32 cellular contexts compared by ENCODE assay signal in the genomic region with DNA sequence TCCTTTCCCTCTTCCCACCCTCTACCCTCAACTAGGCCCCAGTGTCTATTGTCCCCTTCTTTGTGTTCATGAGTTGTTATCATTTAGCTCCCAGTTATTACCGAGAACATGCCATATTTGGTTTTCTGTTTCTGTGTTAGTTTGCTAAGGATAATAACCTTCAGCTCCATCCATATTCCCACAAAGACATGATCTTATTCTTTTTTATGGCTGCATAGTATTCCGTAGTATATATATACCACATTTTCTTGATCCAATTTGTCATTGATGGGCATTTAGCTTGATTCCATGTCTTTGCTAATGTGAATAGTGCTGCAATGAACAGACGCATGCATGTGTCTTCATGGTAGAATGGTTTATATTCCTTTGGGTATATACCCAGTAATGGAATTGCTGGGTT. TPM values are rescaled to one million over a fixed set of nuclear protein-coding genes. Genes with fewer than 3 reads are reported as not detected.
DNase-seq lines count a peak whose midpoint lies in the region; ATAC-seq, FAIRE-seq and TF ChIP-seq lines count a peak whose summit lies in the region.
"Had no signal": no experiment of that assay in that cellular context is flagged by ENCODE, and none has a peak within 500 bp of the region (broad histone marks: within the 10 kb centered on the region; RNA-seq: fewer than 3 reads in every experiment).

No MANE protein-coding gene starts in this region.

- no peaks in the 10 kb centered on the region for H3K27me3 ChIP-seq in SK-N-SH (ENCODE audit: insufficient read depth)
- H3K27me3 ChIP-seq in K562 (ENCODE audit: control insufficient read depth in 2 of 2, insufficient read depth in 2 of 2, low read length in 2 of 2), result peaks cover under 1 to 13% of the 10 kb centered on the region in 2 experiments; a peak in 3 of 5 replicates
- H3K27me3 ChIP-seq: BE2C; BLaER1; BLaER1 treated with 17β-estradiol and CSF1 and Interleukin-3, amounts not matched to agents 10 nM and 100 nM had no signal

- no peak for TF ChIP-seq EP300 in SK-N-SH (IDR thresholded peaks at IDR 0.05; ENCODE audit: borderline replicate concordance in 1 of 2, low read depth in 1 of 2, low read length in 1 of 2)
- no peak for TF ChIP-seq EP300 in K562 (IDR thresholded peaks at IDR 0.05; ENCODE audit: low read length)

- H3K4me3 ChIP-seq in SK-N-SH (ENCODE audit: low read depth in 2 of 2, low read length in 1 of 2) (no peak overlapping the region), HEK293 (ENCODE audit: low read depth, low read length) (no peak overlapping the region), K562 (no peak overlapping the region)
- H3K4me3 ChIP-seq: A549; BLaER1; BLaER1 treated with 17β-estradiol and CSF1 and Interleukin-3, amounts not matched to agents 10 nM and 100 nM had no signal

- H3K4me2 ChIP-seq in SK-N-SH (no peak overlapping the region), K562 (ENCODE audit: insufficient read depth, low read length) (no peak overlapping the region)
- H3K4me2 ChIP-seq: A549; BLaER1; BLaER1 treated with 17β-estradiol and CSF1 and Interleukin-3, amounts not matched to agents 10 nM and 100 nM had no signal

- intact Hi-C loops in K562 (cut with micrococcal nuclease), result no loop called here

- H3K9ac ChIP-seq in SK-N-SH (no peak overlapping the region), K562 (ENCODE audit: insufficient read depth in 1 of 2, low read depth in 2 of 2, low read length in 2 of 2) (no peak overlapping the region)
- H3K9ac ChIP-seq: BLaER1; BLaER1 treated with 17β-estradiol and CSF1 and Interleukin-3, amounts not matched to agents 10 nM and 100 nM had no signal

- H3K9me1 ChIP-seq in K562 (ENCODE audit: control insufficient read depth, insufficient read depth, low read length), result no peaks in the 10 kb centered on the region

- DNase-seq in SK-N-SH, result no peak
- DNase-seq in K562 (ENCODE audit: extremely low read depth in 1 of 4, low spot score in 3 of 4), result no peak
- no peak for DNase-seq in D721Med (ENCODE audit: insufficient read length, low spot score)
- DNase-seq: 8988T; ACHN; AML-193; BE2C; C1 segment of cervical spinal cord; Caco-2; Calu3; CD4-positive, alpha-beta memory T cell; CD4-positive, alpha-beta T cell; CD4-positive, CD25-positive, alpha-beta regulatory T cell; CD8-positive, alpha-beta memory T cell; CD8-positive, alpha-beta T cell; COR-L47; DMS 273 treated with DMSO at 0.1 percent for 48 hours; DMS153; DMS53; DMS79; DMS79 treated with DMSO at 0.1 percent for 48 hours; DND-41; EL had no signal

- TF ChIP-seq RAD21 in SK-N-SH (IDR thresholded peaks at IDR 0.05; ENCODE audit: low read length) (no peak), K562 (CRISPR knock-in tag; conservative IDR thresholded peaks at IDR 0.05 in 1 of 2, IDR thresholded peaks at IDR 0.05 in 1 of 2) (no peak)

- 91% methylated on average over 3 of the region's 3 CpGs for WGBS in SK-N-SH (ENCODE audit: low lambda C conversion rate)
- WGBS in K562 (ENCODE audit: insufficient coverage, low coverage, missing lambda C conversion rate), result 24% methylated on average over 3 of the region's 3 CpGs

- H2AFZ ChIP-seq in SK-N-SH (ENCODE audit: low read depth) (no peak overlapping the region), K562 (ENCODE audit: low read depth, low read length) (no peak overlapping the region)

- no TSS peak for BruUV-seq in K562 (replicated peaks; lab: Mats Ljungman, UMichigan)

- TF ChIP-seq POLR2A in K562 (conservative IDR thresholded peaks at IDR 0.05), result no peak

- FAIRE-seq in K562 (lab: Jason Lieb, UNC), result no peak
- no peak for FAIRE-seq in D721Med (lab: Jason Lieb, UNC)
- FAIRE-seq: A204.1, A549 had no signal

- H3K9me3 ChIP-seq in SK-N-SH (no peaks in the 10 kb centered on the region), HEK293 (ENCODE audit: control insufficient read depth, insufficient read depth, low read depth, low read length) (no peaks in the 10 kb centered on the region), K562 (replicated peaks; ENCODE audit: control insufficient read depth, insufficient read depth, low read depth, low read length) (no peaks in the 10 kb centered on the region)
- H3K9me3 ChIP-seq: A549, BE2C, BLaER1 had no signal

- no peaks in the 10 kb centered on the region for H3K9me2 ChIP-seq in SK-N-SH

- H4K20me1 ChIP-seq in SK-N-SH (ENCODE audit: insufficient read depth) (no peaks in the 10 kb centered on the region), K562 (replicated peaks; ENCODE audit: control insufficient read depth, insufficient read depth, low read length) (no peaks in the 10 kb centered on the region)
- H4K20me1 ChIP-seq: BLaER1; BLaER1 treated with 17β-estradiol and CSF1 and Interleukin-3, amounts not matched to agents 10 nM and 100 nM had no signal

- H3K4me1 ChIP-seq in SK-N-SH (ENCODE audit: control insufficient read depth in 1 of 2, insufficient read depth in 2 of 2, low read depth in 1 of 2, low read length in 1 of 2) (peaks cover 9% of the 10 kb centered on the region in 2 experiments; a peak in 3 of 4 replicates), HEK293 (ENCODE audit: control insufficient read depth, insufficient read depth, low read length) (no peaks in the 10 kb centered on the region), K562 (replicated peaks in 1 of 2; ENCODE audit: control insufficient read depth in 2 of 2, insufficient read depth in 2 of 2, low read length in 2 of 2) (peaks cover 0 to 5% of the 10 kb centered on the region in 2 experiments; a peak in 1 of 5 replicates)
- H3K4me1 ChIP-seq: A549; BE2C; BLaER1; BLaER1 treated with 17β-estradiol and CSF1 and Interleukin-3, amounts not matched to agents 10 nM and 100 nM; Caco-2 had no signal

- CTCF ChIA-PET in SK-N-SH (lab: Yijun Ruan, JAX) (no interaction called here), HEK293 (lab: Yijun Ruan, JAX) (interaction anchor here (0.6 kb wide), 2 partner anchors 35 to 358 kb away, joined by 3 to 4 read pairs; no protein-coding TSS in a partner anchor), K562 (lab: Yijun Ruan, JAX; ENCODE audit: low intra/inter-chr PET ratio) (no interaction called here)

- peaks cover 12% of the 10 kb centered on the region for H3F3A ChIP-seq in SK-N-SH (replicated peaks; ENCODE audit: insufficient read depth)

- H3K27ac ChIP-seq in SK-N-SH (ENCODE audit: low read depth in 2 of 2, low read length in 1 of 2) (no peak overlapping the region), HEK293 (ENCODE audit: extremely low read depth, low read depth, low read length) (no peak overlapping the region), K562 (ENCODE audit: extremely low read depth, low read depth, low read length) (no peak overlapping the region)
- H3K27ac ChIP-seq: 22Rv1; A549; BLaER1; BLaER1 treated with 17β-estradiol and CSF1 and Interleukin-3, amounts not matched to agents 10 nM and 100 nM; C4-2B had no signal

- H3K36me3 ChIP-seq in SK-N-SH (replicated peaks in 1 of 2; ENCODE audit: control insufficient read depth in 1 of 2, insufficient read depth in 2 of 2, low read length in 1 of 2), result no peaks in the 10 kb centered on the region
- H3K36me3 ChIP-seq in HEK293 (ENCODE audit: control insufficient read depth in 2 of 2, insufficient read depth in 1 of 2, low read length in 2 of 2), result no peaks in the 10 kb centered on the region
- no peaks in the 10 kb centered on the region for H3K36me3 ChIP-seq in K562 (ENCODE audit: control insufficient read depth, insufficient read depth, low read length)
- H3K36me3 ChIP-seq: BE2C; BLaER1; BLaER1 treated with 17β-estradiol and CSF1 and Interleukin-3, amounts not matched to agents 10 nM and 100 nM had no signal

- in situ Hi-C loops in K562 (cut with MboI), result no loop called here

- H3K79me2 ChIP-seq in SK-N-SH (ENCODE audit: insufficient read depth) (no peaks in the 10 kb centered on the region), K562 (ENCODE audit: control insufficient read depth, insufficient read depth, low read length) (no peaks in the 10 kb centered on the region)

- POLR2A ChIA-PET in SK-N-SH (lab: Yijun Ruan, JAX) (no interaction called here), HEK293 (lab: Yijun Ruan, JAX) (no interaction called here), K562 (lab: Yijun Ruan, JAX) (no interaction called here)

- no peak for TF ChIP-seq CTCF in SK-N-SH (IDR thresholded peaks at IDR 0.05)
- TF ChIP-seq CTCF in HEK293 (tag by site-specific recombination; IDR thresholded peaks at IDR 0.05), result no peak
- no peak for TF ChIP-seq CTCF in K562 (IDR thresholded peaks at IDR 0.05 in 2 of 3, conservative IDR thresholded peaks at IDR 0.05 in 1 of 3; ENCODE audit: insufficient read depth in 2 of 3, low read depth in 1 of 3, low read length in 3 of 3)
- TF ChIP-seq CTCF in D721Med (IDR thresholded peaks at IDR 0.05; ENCODE audit: insufficient read depth, missing control alignments), result no peak

- no peak for ATAC-seq in SK-N-SH treated with all-trans-retinoic acid at 6 μM for 48 hours
- no peak for ATAC-seq in K562
- ATAC-seq in HG02840 (IDR thresholded peaks at IDR 0.05; ENCODE audit: low FRiP score, unreplicated experiment), result no peak
- ATAC-seq: A549; CD8-positive, alpha-beta T cell had no signal

RNA-seq across cellular contexts. Expression of a gene that starts 17.8 kb away (rescaled TPM):
- polyA plus RNA-seq in SK-N-SH (2012; rRNA removed) (7.8 and 8.4 TPM in 2 replicates), K562 (2011; rRNA removed) (13.6 and 15.1 TPM in 2 replicates), K562 (2014; fragmentation: Illumina TruSeq; extraction: Trizol) (8.8 and 8.9 TPM in 2 replicates), K562 (2014; fragmentation: Nextera tagmentation; extraction: Ambion mirVana) (1 to 10 TPM; 2.9 to 4.3 TPM), K562 (2014; rRNA removed) (14.7 and 19.5 TPM in 2 replicates)
- polyA plus RNA-seq in SK-N-SH (2012; cell fraction: cytosol; rRNA removed), result 6.1 and 6.3 TPM in 2 replicates
- polyA plus RNA-seq in SK-N-SH (2012; cell fraction: nucleus; rRNA removed), result 10.5 and 20.8 TPM in 2 replicates
- 9.9 and 10.7 TPM in 2 replicates for total RNA-seq in K562 (2011; cell fraction: chromatin; rRNA removed; ENCODE audit: low replicate concordance)
- total RNA-seq in K562 (2011; cell fraction: nucleolus; rRNA removed), result 12.2 and 15.2 TPM in 2 replicates
- 17.1 and 20.5 TPM in 2 replicates for total RNA-seq in K562 (2011; cell fraction: nucleoplasm; rRNA removed)
- total RNA-seq in K562 (2014; rRNA removed) (10.1 and 13.4 TPM in 2 replicates), K562 (2014; rRNA removed; fragmentation: Illumina TruSeq; extraction: Trizol) (8.0 and 8.5 TPM in 2 replicates), K562 (2015; rRNA removed; fragmentation: Illumina TruSeq; extraction: Trizol) (8.9 and 9.1 TPM in 2 replicates), K562 (2021) (10.4 and 10.8 TPM in 2 replicates)
- 12.2 and 14.2 TPM in 2 replicates for polyA plus RNA-seq in K562 (2011; cell fraction: cytosol; rRNA removed)
- 26.7 and 27.3 TPM in 2 replicates for polyA plus RNA-seq in K562 (2011; cell fraction: nucleus; rRNA removed)
- polyA plus RNA-seq in K562 (2012), result 8.5 and 11.0 TPM in 2 replicates
- 12.7 and 13.4 TPM in 2 replicates for polyA minus RNA-seq in K562 (2011; rRNA and poly(A)+ RNA removed)
- 1.1 and 2.8 TPM in 2 replicates for polyA minus RNA-seq in K562 (2011; cell fraction: cytosol; rRNA and poly(A)+ RNA removed)
- 18.3 and 35.2 TPM in 2 replicates for polyA minus RNA-seq in K562 (2011; cell fraction: nucleus; rRNA and poly(A)+ RNA removed)

RNA-seq across cellular contexts. Expression of a gene that starts 18.0 kb away (rescaled TPM):
- 19.5 and 22.4 TPM in 2 replicates for polyA plus RNA-seq in SK-N-SH (2012; rRNA removed)
- polyA plus RNA-seq in SK-N-SH (2012; cell fraction: cytosol; rRNA removed), result 22.3 and 25.0 TPM in 2 replicates
- polyA plus RNA-seq in SK-N-SH (2012; cell fraction: nucleus; rRNA removed), result 5.0 and 14.9 TPM in 2 replicates
- 21.4 and 46.2 TPM in 2 replicates for total RNA-seq in K562 (2011; cell fraction: chromatin; rRNA removed; ENCODE audit: low replicate concordance)
- 11.5 and 13.2 TPM in 2 replicates for total RNA-seq in K562 (2011; cell fraction: nucleolus; rRNA removed)
- 29.8 and 46.6 TPM in 2 replicates for total RNA-seq in K562 (2011; cell fraction: nucleoplasm; rRNA removed)
- total RNA-seq in K562 (2014; rRNA removed), result 21.7 and 27.4 TPM in 2 replicates
- total RNA-seq in K562 (2014; rRNA removed; fragmentation: Illumina TruSeq; extraction: Trizol), result 42.2 and 52.5 TPM in 2 replicates
- total RNA-seq in K562 (2015; rRNA removed; fragmentation: Illumina TruSeq; extraction: Trizol), result 45.7 and 49.6 TPM in 2 replicates
- 28.5 and 31.3 TPM in 2 replicates for total RNA-seq in K562 (2021)
- 59.2 and 72.0 TPM in 2 replicates for polyA plus RNA-seq in K562 (2011; rRNA removed)
- polyA plus RNA-seq in K562 (2011; cell fraction: cytosol; rRNA removed), result 22.4 and 30.6 TPM in 2 replicates
- 18.0 and 25.0 TPM in 2 replicates for polyA plus RNA-seq in K562 (2011; cell fraction: nucleus; rRNA removed)
- 34.4 and 36.6 TPM in 2 replicates for polyA plus RNA-seq in K562 (2012)
- 54.0 and 55.7 TPM in 2 replicates for polyA plus RNA-seq in K562 (2014; fragmentation: Illumina TruSeq; extraction: Trizol)
- polyA plus RNA-seq in K562 (2014; fragmentation: Nextera tagmentation; extraction: Ambion mirVana), result 10 to 100 TPM; 62.7 to 76.8 TPM
- 24.1 and 26.0 TPM in 2 replicates for polyA plus RNA-seq in K562 (2014; rRNA removed)
- polyA minus RNA-seq in K562 (2011; rRNA and poly(A)+ RNA removed), result 128 and 147 TPM in 2 replicates
- 32.9 and 51.4 TPM in 2 replicates for polyA minus RNA-seq in K562 (2011; cell fraction: cytosol; rRNA and poly(A)+ RNA removed)
- 19.3 and 37.4 TPM in 2 replicates for polyA minus RNA-seq in K562 (2011; cell fraction: nucleus; rRNA and poly(A)+ RNA removed)

RNA-seq across cellular contexts. Expression of a gene that starts 56.8 kb away (rescaled TPM):
- polyA plus RNA-seq in SK-N-SH (2012; rRNA removed) (386 and 419 TPM in 2 replicates), K562 (2011; rRNA removed) (281 and 370 TPM in 2 replicates), K562 (2014; fragmentation: Illumina TruSeq; extraction: Trizol) (179 and 230 TPM in 2 replicates), K562 (2014; fragmentation: Nextera tagmentation; extraction: Ambion mirVana) (100 to 1,000 TPM; 143 to 151 TPM), K562 (2014; rRNA removed) (262 and 285 TPM in 2 replicates)
- polyA plus RNA-seq in SK-N-SH (2012; cell fraction: cytosol; rRNA removed), result 408 and 424 TPM in 2 replicates
- polyA plus RNA-seq in SK-N-SH (2012; cell fraction: nucleus; rRNA removed), result 132 and 197 TPM in 2 replicates
- total RNA-seq in K562 (2011; cell fraction: chromatin; rRNA removed; ENCODE audit: low replicate concordance), result 59.0 and 162 TPM in 2 replicates
- total RNA-seq in K562 (2011; cell fraction: nucleolus; rRNA removed), result 39.7 and 55.5 TPM in 2 replicates
- 103 and 134 TPM in 2 replicates for total RNA-seq in K562 (2011; cell fraction: nucleoplasm; rRNA removed)
- total RNA-seq in K562 (2014; rRNA removed) (173 and 189 TPM in 2 replicates), K562 (2014; rRNA removed; fragmentation: Illumina TruSeq; extraction: Trizol) (204 and 225 TPM in 2 replicates), K562 (2015; rRNA removed; fragmentation: Illumina TruSeq; extraction: Trizol) (184 and 193 TPM in 2 replicates), K562 (2021) (144 and 145 TPM in 2 replicates)
- polyA plus RNA-seq in K562 (2011; cell fraction: cytosol; rRNA removed), result 132 and 167 TPM in 2 replicates
- polyA plus RNA-seq in K562 (2011; cell fraction: nucleus; rRNA removed), result 148 and 204 TPM in 2 replicates
- 129 and 178 TPM in 2 replicates for polyA plus RNA-seq in K562 (2012)
- polyA minus RNA-seq in K562 (2011; rRNA and poly(A)+ RNA removed), result 89.4 and 92.6 TPM in 2 replicates
- 49.7 and 57.9 TPM in 2 replicates for polyA minus RNA-seq in K562 (2011; cell fraction: cytosol; rRNA and poly(A)+ RNA removed)
- polyA minus RNA-seq in K562 (2011; cell fraction: nucleus; rRNA and poly(A)+ RNA removed), result 53.0 and 98.5 TPM in 2 replicates
